1 cellular context compared by ENCODE assay signal in the genomic region with DNA sequence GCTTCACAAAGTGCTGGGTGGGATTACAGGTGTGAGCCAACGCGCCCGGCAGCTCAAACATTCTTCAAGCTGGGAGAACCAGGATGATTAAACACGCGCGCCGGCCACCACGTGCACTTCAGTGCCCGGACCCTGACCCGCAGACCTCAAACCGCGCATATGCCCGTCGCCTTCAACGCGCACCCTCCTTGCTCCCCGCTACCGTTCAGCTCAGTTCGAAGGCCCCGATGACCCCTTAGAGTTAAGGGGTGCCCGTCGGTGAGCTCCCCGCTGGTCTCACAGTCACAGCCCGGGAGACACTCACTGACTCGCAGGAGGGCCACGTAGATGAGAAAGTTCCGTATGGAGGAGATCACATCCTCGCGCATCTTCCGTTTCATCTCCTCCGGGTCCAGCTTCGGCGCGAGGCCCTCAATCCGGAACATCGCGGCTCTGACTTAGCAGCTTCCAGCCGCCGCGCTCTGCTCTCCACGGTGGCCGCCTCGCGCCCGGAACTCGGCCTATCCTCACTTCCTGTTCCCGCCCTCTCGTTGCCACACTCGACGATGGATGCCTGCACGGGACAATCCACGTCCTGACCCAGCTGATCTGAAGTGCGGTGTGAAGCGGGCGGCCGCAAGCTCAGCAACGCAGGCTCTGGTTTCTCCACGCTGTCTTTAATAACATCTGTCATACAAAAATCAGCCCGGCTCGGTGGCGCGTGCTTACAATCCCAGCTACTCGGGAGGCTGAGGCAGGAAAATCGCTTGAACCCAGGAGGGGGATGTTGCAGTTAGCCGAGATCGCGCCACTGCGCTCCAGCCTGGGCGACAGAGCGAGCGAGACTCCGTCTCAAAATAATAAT.
TF ChIP-seq lines count a peak whose summit lies in the region.

TSS of gene TOMM5 (minus strand) at position 490 of the 844 bp plus-strand sequence. CDS start at position 425, 65 bp downstream.

TF ChIP-seq in WTC11, 78 proteins besides CTCF, POLR2A, EP300 and RAD21 (continued from another document):
- TF ChIP-seq, protein P1, sequence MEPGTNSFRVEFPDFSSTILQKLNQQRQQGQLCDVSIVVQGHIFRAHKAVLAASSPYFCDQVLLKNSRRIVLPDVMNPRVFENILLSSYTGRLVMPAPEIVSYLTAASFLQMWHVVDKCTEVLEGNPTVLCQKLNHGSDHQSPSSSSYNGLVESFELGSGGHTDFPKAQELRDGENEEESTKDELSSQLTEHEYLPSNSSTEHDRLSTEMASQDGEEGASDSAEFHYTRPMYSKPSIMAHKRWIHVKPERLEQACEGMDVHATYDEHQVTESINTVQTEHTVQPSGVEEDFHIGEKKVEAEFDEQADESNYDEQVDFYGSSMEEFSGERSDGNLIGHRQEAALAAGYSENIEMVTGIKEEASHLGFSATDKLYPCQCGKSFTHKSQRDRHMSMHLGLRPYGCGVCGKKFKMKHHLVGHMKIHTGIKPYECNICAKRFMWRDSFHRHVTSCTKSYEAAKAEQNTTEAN (CRISPR knock-in tag; IDR thresholded peaks at IDR 0.05), result peak; percentile 99
- TF ChIP-seq ZNF219 (CRISPR knock-in tag; IDR thresholded peaks at IDR 0.05; ENCODE audit: borderline replicate concordance) (peak; percentile 76; the same call in 1 of the 2 replicates), NFYB (CRISPR knock-in tag; conservative IDR thresholded peaks at IDR 0.05; ENCODE audit: low read depth) (peak; percentile 43), SMAD3 (CRISPR knock-in tag; IDR thresholded peaks at IDR 0.05; ENCODE audit: borderline replicate concordance) (peak; percentile 98), ESRRA (CRISPR knock-in tag; IDR thresholded peaks at IDR 0.05; ENCODE audit: borderline replicate concordance) (peak; percentile 96), ZNF263 (CRISPR knock-in tag; IDR thresholded peaks at IDR 0.05; ENCODE audit: low read depth) (no peak), RORB (CRISPR knock-in tag; IDR thresholded peaks at IDR 0.05) (no peak), ERG (CRISPR knock-in tag; IDR thresholded peaks at IDR 0.05) (no peak), MYBL2 (CRISPR knock-in tag; IDR thresholded peaks at IDR 0.05) (peak; percentile 98)
- TF ChIP-seq, protein P2, sequence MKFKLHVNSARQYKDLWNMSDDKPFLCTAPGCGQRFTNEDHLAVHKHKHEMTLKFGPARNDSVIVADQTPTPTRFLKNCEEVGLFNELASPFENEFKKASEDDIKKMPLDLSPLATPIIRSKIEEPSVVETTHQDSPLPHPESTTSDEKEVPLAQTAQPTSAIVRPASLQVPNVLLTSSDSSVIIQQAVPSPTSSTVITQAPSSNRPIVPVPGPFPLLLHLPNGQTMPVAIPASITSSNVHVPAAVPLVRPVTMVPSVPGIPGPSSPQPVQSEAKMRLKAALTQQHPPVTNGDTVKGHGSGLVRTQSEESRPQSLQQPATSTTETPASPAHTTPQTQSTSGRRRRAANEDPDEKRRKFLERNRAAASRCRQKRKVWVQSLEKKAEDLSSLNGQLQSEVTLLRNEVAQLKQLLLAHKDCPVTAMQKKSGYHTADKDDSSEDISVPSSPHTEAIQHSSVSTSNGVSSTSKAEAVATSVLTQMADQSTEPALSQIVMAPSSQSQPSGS (CRISPR knock-in tag; IDR thresholded peaks at IDR 0.05; ENCODE audit: borderline replicate concordance, low read depth), result peak; percentile 67; the same call in 1 of the 2 replicates
